In genomic region chr18:67425724-67426123, GRCh38 we compare ENCODE assay signal across 12 cellular contexts.
DNase-seq lines count a peak whose midpoint lies in the region; FAIRE-seq and TF ChIP-seq lines count a peak whose summit lies in the region.
"Had no signal": no experiment of that assay in that cellular context is flagged by ENCODE, and none has a peak within 500 bp of the region (broad histone marks: within the 10 kb centered on the region; RNA-seq: fewer than 3 reads in every experiment).

No MANE protein-coding gene starts in this region.

- no peak for TF ChIP-seq CTCF in AG09319 (IDR thresholded peaks at IDR 0.05; ENCODE audit: low read depth, low read length)
- no peak for TF ChIP-seq CTCF in HFFc6 (IDR thresholded peaks at IDR 0.05)
- no peak for TF ChIP-seq CTCF in keratinocyte (optimal IDR thresholded peaks at IDR 0.05 in 1 of 3, IDR thresholded peaks at IDR 0.05 in 1 of 3, conservative IDR thresholded peaks at IDR 0.05 in 1 of 3; ENCODE audit: extremely low read depth in 1 of 3, insufficient read depth in 2 of 3, low read length in 3 of 3)

- no peaks in the 10 kb centered on the region for H3K9me3 Mint-ChIP-seq in HFFc6
- H3K9me3 Mint-ChIP-seq: naive B cell had no signal

- no peaks in the 10 kb centered on the region for H3K79me2 ChIP-seq in keratinocyte (ENCODE audit: control insufficient read depth, insufficient read depth, low read length)

- no peak overlapping the region for H3K4me2 ChIP-seq in keratinocyte (ENCODE audit: control insufficient read depth, extremely low read depth, insufficient read depth, low read depth, low read length)

- no peaks in the 10 kb centered on the region for H3K27me3 Mint-ChIP-seq in HFFc6 (ENCODE audit: insufficient read depth)

- no peak for TF ChIP-seq POLR2A in GM12891 (IDR thresholded peaks at IDR 0.05; ENCODE audit: low read depth, low read length)

- H3K9me1 ChIP-seq in keratinocyte (ENCODE audit: control insufficient read depth, extremely low read depth, insufficient read depth, low read length): no peaks in the 10 kb centered on the region

- peaks cover 65% of the 10 kb centered on the region for H3K4me1 Mint-ChIP-seq in HFFc6 (ENCODE audit: low read depth)
- H3K4me1 Mint-ChIP-seq: naive B cell had no signal

- H3K4me3 ChIP-seq in adipocyte (ENCODE audit: low read length) (no peak overlapping the region), keratinocyte (ENCODE audit: control insufficient read depth in 2 of 3, extremely low read depth in 1 of 3, insufficient read depth in 2 of 3, low read depth in 1 of 3, low read length in 3 of 3) (no peak overlapping the region)
- H3K4me3 ChIP-seq: stomach had no signal

- no peaks in the 10 kb centered on the region for H3K9me3 ChIP-seq in adipocyte (ENCODE audit: control insufficient read depth, low read length)
- H3K9me3 ChIP-seq in keratinocyte (ENCODE audit: control insufficient read depth, low read depth, low read length): no peaks in the 10 kb centered on the region
- H3K9me3 ChIP-seq: stomach had no signal

- peaks cover 12% of the 10 kb centered on the region for H3K36me3 Mint-ChIP-seq in HFFc6 (ENCODE audit: low read depth)
- H3K36me3 Mint-ChIP-seq: naive B cell had no signal

- no peak overlapping the region for H2AFZ ChIP-seq in keratinocyte (ENCODE audit: control insufficient read depth, low read length)

- H3K4me3 Mint-ChIP-seq in HFFc6: peak overlapping the region; percentile 48; the same call in 1 of the 2 replicates
- H3K4me3 Mint-ChIP-seq: naive B cell had no signal

- H3K36me3 ChIP-seq in adipocyte (ENCODE audit: control insufficient read depth, insufficient read depth, low read length, severe bottlenecking) (no peaks in the 10 kb centered on the region), keratinocyte (ENCODE audit: control insufficient read depth in 2 of 2, extremely low read depth in 1 of 2, insufficient read depth in 2 of 2, low read length in 2 of 2) (no peaks in the 10 kb centered on the region)
- H3K36me3 ChIP-seq: stomach had no signal

- no peaks in the 10 kb centered on the region for H4K20me1 ChIP-seq in keratinocyte (ENCODE audit: control insufficient read depth, extremely low read depth, insufficient read depth, low read length)

- H3K27me3 ChIP-seq in adipocyte (replicated peaks; ENCODE audit: control insufficient read depth, insufficient read depth, low read length) (no peaks in the 10 kb centered on the region), keratinocyte (ENCODE audit: control insufficient read depth, extremely low read depth, insufficient read depth, low read length) (no peaks in the 10 kb centered on the region)
- H3K27me3 ChIP-seq: stomach had no signal

- FAIRE-seq in keratinocyte (lab: Jason Lieb, UNC): peak; percentile 60
- no peak for FAIRE-seq in GM12891 (lab: Jason Lieb, UNC)

- H3K9ac ChIP-seq in adipocyte (ENCODE audit: low read length) (peak overlapping the region; percentile 55), keratinocyte (ENCODE audit: control insufficient read depth, extremely low read depth, insufficient read depth, low read length) (no peak overlapping the region)

- peak overlapping the region; percentile 74 for H3K27ac Mint-ChIP-seq in HFFc6
- H3K27ac Mint-ChIP-seq: naive B cell had no signal

- H3K4me1 ChIP-seq in adipocyte (ENCODE audit: control insufficient read depth, insufficient read depth, low read length) (peaks cover 39% of the 10 kb centered on the region), keratinocyte (ENCODE audit: control insufficient read depth, extremely low read depth, insufficient read depth, low read length) (no peaks in the 10 kb centered on the region)
- H3K4me1 ChIP-seq: stomach had no signal

- dilution Hi-C loops in keratinocyte (cut with MboI; ENCODE audit: extremely low pct_ligation_motif_present, low sequenced_read_pairs): no loop called here

- DNase-seq in AG09319 (ENCODE audit: extremely low read depth, low read depth) (peak; percentile 39), HFFc6 (peak; percentile 99), adipocyte (ENCODE audit: low read depth) (peak; percentile 62), keratinocyte (ENCODE audit: low read depth, low spot score) (peak; percentile 32), anterior cingulate cortex (lab: John Stamatoyannopoulos, UW) (no peak), GM12891 (ENCODE audit: insufficient read length, low spot score) (no peak), dedifferentiated amniotic fluid mesenchymal stem cell (ENCODE audit: extremely low spot score) (no peak), NCI-H1092 treated with DMSO at 0.1 percent for 48 hours (lab: John Stamatoyannopoulos, UW) (no peak)
- DNase-seq: activated CD4-positive, CD25-positive, alpha-beta regulatory T cell; naive B cell; NCI-H2171 treated with DMSO at 0.1 percent for 48 hours; stomach had no signal

- no peak overlapping the region for H3K27ac ChIP-seq in keratinocyte (ENCODE audit: control insufficient read depth, insufficient read depth, low read length)
- H3K27ac ChIP-seq: stomach had no signal

TF ChIP-seq in GM12891, 5 proteins besides CTCF, POLR2A, EP300 and RAD21:
- TF ChIP-seq SPI1 (IDR thresholded peaks at IDR 0.05; ENCODE audit: low read depth, low read length) (no peak), POLR2AphosphoS5 (IDR thresholded peaks at IDR 0.05; ENCODE audit: low read depth, low read length) (no peak), POU2F2 (IDR thresholded peaks at IDR 0.05; ENCODE audit: low read depth, low read length) (no peak), TAF1 (IDR thresholded peaks at IDR 0.05; ENCODE audit: low read depth, low read length) (no peak), PAX5 (IDR thresholded peaks at IDR 0.05; ENCODE audit: insufficient read depth, low read length, severe bottlenecking) (no peak)

Comparison
In these comparisons a context has a peak if more than half of its experiments do, and no peak if none do; other contexts are left out.
1. DNase-seq: peak in AG09319 (single experiment), HFFc6 (single experiment), adipocyte (single experiment) and keratinocyte (single experiment); none in anterior cingulate cortex (0 of 58), GM12891 (single experiment), dedifferentiated amniotic fluid mesenchymal stem cell (single experiment) and NCI-H1092 treated with DMSO at 0.1 percent for 48 hours (single experiment).